In the genomic region with DNA sequence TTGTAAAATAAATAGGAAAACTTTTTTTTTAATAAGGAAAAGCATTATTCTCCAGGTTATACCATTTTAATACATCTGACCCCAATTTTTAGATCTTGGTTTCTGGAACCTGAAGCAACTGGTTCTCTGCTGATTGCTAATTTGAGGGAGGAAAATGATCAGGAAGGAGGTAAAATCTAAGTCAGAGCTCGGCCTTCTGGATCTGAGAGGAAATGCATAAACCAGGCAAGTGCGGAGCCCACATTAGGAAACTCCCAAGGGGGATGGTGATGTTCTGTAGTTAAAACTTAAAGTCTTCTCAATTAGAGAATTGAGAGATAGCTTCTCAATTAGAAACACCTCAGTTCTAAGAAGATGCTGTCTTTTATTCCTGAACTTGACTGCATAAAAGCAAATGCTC, we compare ENCODE assay signal across 23 cellular contexts.
DNase-seq lines count a peak whose midpoint lies in the region; TF ChIP-seq lines count a peak whose summit lies in the region.
"Had no signal": no experiment of that assay in that cellular context is flagged by ENCODE, and none has a peak within 500 bp of the region (broad histone marks: within the 10 kb centered on the region; RNA-seq: fewer than 3 reads in every experiment).

No MANE protein-coding gene starts in this region.

- peak overlapping the region; percentile 41; the same call in 1 of the 2 replicates for H3K4me2 ChIP-seq in BLaER1

- DNase-seq in H7 (peak; percentile 10), dermis blood vessel endothelial cell (peak; percentile 13), kidney glomerular epithelial cell (lab: John Stamatoyannopoulos, UW) (peak; percentile 13), NCI-H1694 treated with DMSO at 0.1 percent for 48 hours (lab: John Stamatoyannopoulos, UW) (no peak), coronary artery (ENCODE audit: low spot score) (no peak), epidermal melanocyte (ENCODE audit: insufficient read length, low spot score) (no peak)
- DNase-seq: activated B cell treated with CpG ODN at 0.5 μM for 24 hours; activated CD4-positive, alpha-beta T cell treated with anti-CD3 and anti-CD28 coated beads, Interleukin-2, amount 50 U/mL, for 4 hours; activated naive CD4-positive, alpha-beta T cell treated with anti-CD3 and anti-CD28 coated beads, Interleukin-2, amount 50 U/mL, for 16 hours; amygdala; CD4-positive, alpha-beta memory T cell; glutamatergic neuron; GM23248; left colon; natural killer cell; NCI-H2171; NCI-H526; retina; stimulated activated naive CD8-positive, alpha-beta T cell treated with anti-CD3 and anti-CD28 coated beads, Interleukin-15, Interleukin-2, amounts not matched to agents 100 U/mL and 50 U/mL, for 24 hours; T1000 had no signal

- H3K27me3 ChIP-seq in BLaER1 (no peaks in the 10 kb centered on the region), H7 (ENCODE audit: control insufficient read depth, insufficient read depth, low read length) (no peaks in the 10 kb centered on the region)
- H3K27me3 ChIP-seq: vagina had no signal

- H3K4me1 ChIP-seq in BLaER1, result peaks cover 9% of the 10 kb centered on the region
- H3K4me1 ChIP-seq: vagina had no signal

- no peak overlapping the region for H3K27ac ChIP-seq in BLaER1
- H3K27ac ChIP-seq in coronary artery, result no peak overlapping the region
- H3K27ac ChIP-seq: GM23248, RWPE1, vagina had no signal

- H3K9me3 ChIP-seq in BLaER1, result no peaks in the 10 kb centered on the region
- H3K9me3 ChIP-seq: vagina had no signal

- H3K36me3 ChIP-seq in BLaER1 (no peaks in the 10 kb centered on the region), H7 (replicated peaks; ENCODE audit: control insufficient read depth, insufficient read depth, low read length) (no peaks in the 10 kb centered on the region)
- H3K36me3 ChIP-seq: vagina had no signal

- TF ChIP-seq CTCF in coronary artery (IDR thresholded peaks at IDR 0.05), result no peak

- H4K20me1 ChIP-seq in BLaER1, result no peaks in the 10 kb centered on the region

- H3K4me3 ChIP-seq in BLaER1, result no peak overlapping the region
- no peak overlapping the region for H3K4me3 ChIP-seq in H7 (ENCODE audit: insufficient read depth, low read depth, low read length)
- no peak overlapping the region for H3K4me3 ChIP-seq in coronary artery
- H3K4me3 ChIP-seq: GM23248, vagina had no signal

- no peak overlapping the region for H3K9ac ChIP-seq in BLaER1
- H3K9ac ChIP-seq: GM23248 had no signal

Comparison
In these comparisons a context has a peak if more than half of its experiments do, and no peak if none do; other contexts are left out.
1. DNase-seq: peak in H7 (single experiment), dermis blood vessel endothelial cell (single experiment) and kidney glomerular epithelial cell (single experiment); none in NCI-H1694 treated with DMSO at 0.1 percent for 48 hours (single experiment), coronary artery (single experiment) and epidermal melanocyte (single experiment).